29 cellular contexts compared by ENCODE assay signal in genomic region chr9:134932656-134933055, GRCh38. TPM values are rescaled to one million over a fixed set of nuclear protein-coding genes. Genes with fewer than 3 reads are reported as not detected.
"Had no signal": no experiment of that assay in that cellular context is flagged by ENCODE, and none has a peak within 500 bp of the region (broad histone marks: within the 10 kb centered on the region; RNA-seq: fewer than 3 reads in every experiment).

No MANE protein-coding gene starts in this region.

- DNase-seq: activated CD4-positive, alpha-beta T cell treated with anti-CD3 and anti-CD28 coated beads, Interleukin-2, amount 10 ng/mL, durations not matched to agents 7 days and 5 days; activated CD4-positive, CD25-positive, alpha-beta regulatory T cell treated with anti-CD3 and anti-CD28 coated beads, Interleukin-2, amount 50 U/mL, for 72 hours; activated CD8-positive, alpha-beta memory T cell treated with anti-CD3 and anti-CD28 coated beads, Interleukin-2, amount 10 ng/mL, durations not matched to agents 7 days and 5 days; activated CD8-positive, alpha-beta T cell treated with anti-CD3 and anti-CD28 coated beads for 36 hours; activated gamma-delta T cell; activated T-cell treated with anti-CD3 and anti-CD28 coated beads for 4 hours; anterior cingulate cortex; effector memory CD4-positive, alpha-beta T cell; foreskin keratinocyte; glutamatergic neuron; immature natural killer cell; mammary epithelial cell; midbrain; nephron progenitor cell; occipital lobe; small intestine; stimulated activated CD4-positive, alpha-beta T cell treated with anti-CD3 and anti-CD28 coated beads, Interleukin-15, amount 100 ng/mL, for 24 hours; stimulated activated naive B cell treated with anti-CD40 and anti-IgM and Interleukin-4, amounts not matched to agents 10 μg/mL and 1 μg/mL and 100 μg/mL, for 72 hours; T-helper 2 cell; transverse colon had no signal

- H3K27ac Mint-ChIP-seq: activated CD4-positive, alpha-beta T cell treated with anti-CD3 and anti-CD28 coated beads, Interleukin-2, amount 10 ng/mL, durations not matched to agents 7 days and 5 days; activated CD8-positive, alpha-beta memory T cell treated with anti-CD3 and anti-CD28 coated beads, Interleukin-2, amount 10 ng/mL, durations not matched to agents 7 days and 5 days; activated CD8-positive, alpha-beta T cell treated with anti-CD3 and anti-CD28 coated beads for 36 hours; activated naive CD4-positive, alpha-beta T cell treated with anti-CD3 and anti-CD28 coated beads, Interleukin-2, amount 50 U/mL, for 24 hours; immature natural killer cell; nephron progenitor cell; stimulated activated naive B cell treated with anti-CD40 and anti-IgM and Interleukin-4, amounts not matched to agents 10 μg/mL and 1 μg/mL and 100 μg/mL, for 72 hours had no signal

- H3K36me3 ChIP-seq: transverse colon had no signal

- H3K4me3 Mint-ChIP-seq: activated CD4-positive, alpha-beta T cell treated with anti-CD3 and anti-CD28 coated beads, Interleukin-2, amount 10 ng/mL, durations not matched to agents 7 days and 5 days; activated CD8-positive, alpha-beta memory T cell treated with anti-CD3 and anti-CD28 coated beads, Interleukin-2, amount 10 ng/mL, durations not matched to agents 7 days and 5 days; activated CD8-positive, alpha-beta T cell treated with anti-CD3 and anti-CD28 coated beads for 36 hours; activated naive CD4-positive, alpha-beta T cell treated with anti-CD3 and anti-CD28 coated beads, Interleukin-2, amount 50 U/mL, for 24 hours; brain; immature natural killer cell; nephron progenitor cell had no signal

- H3K4me1 Mint-ChIP-seq: activated CD4-positive, alpha-beta T cell treated with anti-CD3 and anti-CD28 coated beads, Interleukin-2, amount 10 ng/mL, durations not matched to agents 7 days and 5 days; activated CD8-positive, alpha-beta memory T cell treated with anti-CD3 and anti-CD28 coated beads, Interleukin-2, amount 10 ng/mL, durations not matched to agents 7 days and 5 days; activated naive CD4-positive, alpha-beta T cell treated with anti-CD3 and anti-CD28 coated beads, Interleukin-2, amount 50 U/mL, for 24 hours; immature natural killer cell had no signal

- H3K36me3 Mint-ChIP-seq: activated CD8-positive, alpha-beta memory T cell treated with anti-CD3 and anti-CD28 coated beads, Interleukin-2, amount 10 ng/mL, durations not matched to agents 7 days and 5 days; activated naive CD4-positive, alpha-beta T cell treated with anti-CD3 and anti-CD28 coated beads, Interleukin-2, amount 50 U/mL, for 24 hours; brain; immature natural killer cell; stimulated activated naive B cell treated with anti-CD40 and anti-IgM and Interleukin-4, amounts not matched to agents 10 μg/mL and 1 μg/mL and 100 μg/mL, for 72 hours had no signal

- H3K4me1 ChIP-seq: foreskin keratinocyte, transverse colon had no signal

- H3K9me3 Mint-ChIP-seq: activated CD4-positive, alpha-beta T cell treated with anti-CD3 and anti-CD28 coated beads, Interleukin-2, amount 10 ng/mL, durations not matched to agents 7 days and 5 days; activated CD8-positive, alpha-beta T cell treated with anti-CD3 and anti-CD28 coated beads for 36 hours; activated naive CD4-positive, alpha-beta T cell treated with anti-CD3 and anti-CD28 coated beads, Interleukin-2, amount 50 U/mL, for 24 hours; brain; nephron progenitor cell; stimulated activated naive B cell treated with anti-CD40 and anti-IgM and Interleukin-4, amounts not matched to agents 10 μg/mL and 1 μg/mL and 100 μg/mL, for 72 hours had no signal

- H3K9me3 ChIP-seq: transverse colon had no signal

- H3K4me3 ChIP-seq: hepatocyte, transverse colon had no signal

- H3K27me3 Mint-ChIP-seq: activated CD4-positive, alpha-beta T cell treated with anti-CD3 and anti-CD28 coated beads, Interleukin-2, amount 10 ng/mL, durations not matched to agents 7 days and 5 days had no signal

- H3K27ac ChIP-seq: foreskin keratinocyte, hepatocyte, transverse colon had no signal

- H3K27me3 ChIP-seq: foreskin keratinocyte, hepatocyte had no signal

RNA-seq across cellular contexts. Expression of gene FCN1, which starts 14.9 kb away (rescaled TPM):
- total RNA-seq: activated CD4-positive, alpha-beta T cell treated with anti-CD3 and anti-CD28 coated beads, Interleukin-2, amount 10 ng/mL, durations not matched to agents 7 days and 5 days; activated CD8-positive, alpha-beta memory T cell treated with anti-CD3 and anti-CD28 coated beads, Interleukin-2, amount 10 ng/mL, durations not matched to agents 7 days and 5 days; activated CD8-positive, alpha-beta T cell treated with anti-CD3 and anti-CD28 coated beads for 36 hours; dermis microvascular lymphatic vessel endothelial cell; foreskin keratinocyte; hepatocyte; kidney epithelial cell; mammary epithelial cell; renal cortical epithelial cell had no signal
- polyA plus RNA-seq: foreskin keratinocyte, hepatocyte, mammary epithelial cell had no signal

RNA-seq across cellular contexts. Expression of gene FCN2, which starts 52.0 kb away (rescaled TPM):
- total RNA-seq: activated CD4-positive, alpha-beta T cell treated with anti-CD3 and anti-CD28 coated beads, Interleukin-2, amount 10 ng/mL, durations not matched to agents 7 days and 5 days; activated CD8-positive, alpha-beta memory T cell treated with anti-CD3 and anti-CD28 coated beads, Interleukin-2, amount 10 ng/mL, durations not matched to agents 7 days and 5 days; activated CD8-positive, alpha-beta T cell treated with anti-CD3 and anti-CD28 coated beads for 36 hours; cardiac septum; dermis microvascular lymphatic vessel endothelial cell; foreskin keratinocyte; hepatocyte; kidney epithelial cell; mammary epithelial cell; occipital lobe; renal cortical epithelial cell; sciatic nerve; temporal lobe; transverse colon had no signal
- polyA plus RNA-seq: foreskin keratinocyte, hepatocyte, immature natural killer cell, mammary epithelial cell, small intestine had no signal
